ENCODE assay signal across 27 cellular contexts in genomic region chr4:98879515-98879914, GRCh38.
"Had no signal": no experiment of that assay in that cellular context is flagged by ENCODE, and none has a peak within 500 bp of the region (broad histone marks: within the 10 kb centered on the region; RNA-seq: fewer than 3 reads in every experiment).

No MANE protein-coding gene starts in this region.

- H3K27me3 ChIP-seq: adrenal gland had no signal

- DNase-seq: activated CD4-positive, alpha-beta T cell treated with anti-CD3 and anti-CD28 coated beads for 4 hours; activated CD4-positive, alpha-beta T cell treated with anti-CD3 and anti-CD28 coated beads, Interleukin-2, amount 50 U/mL, for 4 hours; activated CD8-positive, alpha-beta memory T cell treated with anti-CD3 and anti-CD28 coated beads for 24 hours; activated gamma-delta T cell; adrenal gland; anterior cingulate cortex; caudate nucleus; IMR-90; KG1; NCI-H1092 treated with DMSO at 0.1 percent for 48 hours; NCI-H1417 treated with DMSO at 0.1 percent for 48 hours; NCI-H1694; NCI-H2029; NCI-H2107; NCI-H2171 treated with DMSO at 0.1 percent for 48 hours; NCI-H226; NCI-H526; NCI-H82; RPMI8226; T-cell had no signal

- ATAC-seq: activated naive CD4-positive, alpha-beta T cell treated with anti-CD3 and anti-CD28 coated beads, Interleukin-2, amount 50 U/mL, for 72 hours; Panc1; Right ventricle myocardium inferior; T-cell had no signal

- H3K27ac ChIP-seq: adrenal gland, coronary artery, SK-N-MC, VCaP had no signal

- H3K4me1 Mint-ChIP-seq: T-cell had no signal

- H3K27me3 Mint-ChIP-seq: T-cell had no signal

- H3K27ac Mint-ChIP-seq: activated naive CD4-positive, alpha-beta T cell treated with anti-CD3 and anti-CD28 coated beads, Interleukin-2, amount 50 U/mL, for 72 hours; activated T-helper 1 cell treated with anti-CD3 and anti-CD28 coated beads, Interleukin-12 subunit alpha, Interleukin-12 subunit beta, Interleukin-2, Interleukin-4 antibody, amounts not matched to agents 30 ng/mL and 10 ng/mL and 1 ng/mL, durations not matched to agents 14 hours and 24 hours and 36 hours had no signal

- H3K9me3 ChIP-seq: adrenal gland had no signal

- H3K4me3 Mint-ChIP-seq: activated T-helper 1 cell treated with anti-CD3 and anti-CD28 coated beads, Interleukin-12 subunit alpha, Interleukin-12 subunit beta, Interleukin-2, Interleukin-4 antibody, amounts not matched to agents 30 ng/mL and 10 ng/mL and 1 ng/mL, durations not matched to agents 14 hours and 24 hours and 36 hours; T-cell had no signal

- H3K9me3 Mint-ChIP-seq: activated naive CD4-positive, alpha-beta T cell treated with anti-CD3 and anti-CD28 coated beads, Interleukin-2, amount 50 U/mL, for 72 hours; activated T-helper 1 cell treated with anti-CD3 and anti-CD28 coated beads, Interleukin-12 subunit alpha, Interleukin-12 subunit beta, Interleukin-2, Interleukin-4 antibody, amounts not matched to agents 30 ng/mL and 10 ng/mL and 1 ng/mL, durations not matched to agents 14 hours and 24 hours and 36 hours; T-cell had no signal

- H3K4me1 ChIP-seq: adrenal gland had no signal

- H3K4me3 ChIP-seq: adrenal gland, coronary artery, SK-N-MC had no signal
